Comparison of ENCODE assay signal across 15 cellular contexts in genomic region chr16:89623511-89624232, GRCh38. TPM values are rescaled to one million over a fixed set of nuclear protein-coding genes. Genes with fewer than 3 reads are reported as not detected.
DNase-seq lines count a peak whose midpoint lies in the region; ATAC-seq and TF ChIP-seq lines count a peak whose summit lies in the region.
"Had no signal": no experiment of that assay in that cellular context is flagged by ENCODE, and none has a peak within 500 bp of the region (broad histone marks: within the 10 kb centered on the region; RNA-seq: fewer than 3 reads in every experiment).

No MANE protein-coding gene starts in this region.

- no peaks in the 10 kb centered on the region for H3K36me3 ChIP-seq in testis (ENCODE audit: low read depth, missing control alignments)
- H3K36me3 ChIP-seq: thyroid gland, WERI-Rb-1 had no signal

- ATAC-seq in left lobe of liver (peak; percentile 35), GM21528 (IDR thresholded peaks at IDR 0.05; ENCODE audit: low FRiP score, unreplicated experiment) (no peak)

- intact Hi-C loops in testis (cut with DNase I; ENCODE audit: low total_unique reads) (no loop called here), posterior vena cava (cut with DNase I) (no loop called here)

- peak; percentile 35 for DNase-seq in NCI-H69 (lab: John Stamatoyannopoulos, UW)
- DNase-seq in dermis blood vessel endothelial cell = peak; percentile 70
- DNase-seq in left lobe of liver (ENCODE audit: low spot score) = no peak
- DNase-seq in testis = peak; percentile 64
- no peak for DNase-seq in dedifferentiated amniotic fluid mesenchymal stem cell (ENCODE audit: extremely low spot score)
- no peak for DNase-seq in chondrocyte (ENCODE audit: low spot score)
- DNase-seq in posterior vena cava (ENCODE audit: low spot score) = no peak
- DNase-seq: activated naive CD8-positive, alpha-beta T cell treated with anti-CD3 and anti-CD28 coated beads, Interleukin-2, amount 10 ng/mL, durations not matched to agents 7 days and 5 days; cortex of kidney; Kasumi-1; NCI-H2029; stimulated activated CD4-positive, alpha-beta T cell treated with anti-CD3 and anti-CD28 coated beads, Interleukin-12 subunit alpha, Interleukin-12 subunit beta, amount 100 ng/mL, for 4 hours; thyroid gland; WERI-Rb-1 had no signal

- H3K4me1 Mint-ChIP-seq in chondrocyte (ENCODE audit: low read depth) = peaks cover 7% of the 10 kb centered on the region

- no peak for TF ChIP-seq POLR2A in testis (IDR thresholded peaks at IDR 0.05)

- peaks cover 14% of the 10 kb centered on the region for H3K4me1 ChIP-seq in testis
- H3K4me1 ChIP-seq: thyroid gland had no signal

- H3K4me3 Mint-ChIP-seq in chondrocyte (ENCODE audit: unreplicated experiment) = no peak overlapping the region
- H3K4me3 Mint-ChIP-seq: activated naive CD8-positive, alpha-beta T cell treated with anti-CD3 and anti-CD28 coated beads, Interleukin-2, amount 10 ng/mL, durations not matched to agents 7 days and 5 days had no signal

- peaks cover 16% of the 10 kb centered on the region for H3K27me3 Mint-ChIP-seq in chondrocyte (ENCODE audit: low read depth)

- no peaks in the 10 kb centered on the region for H3K27me3 ChIP-seq in testis
- H3K27me3 ChIP-seq: thyroid gland had no signal

- no peaks in the 10 kb centered on the region for H3K36me3 Mint-ChIP-seq in chondrocyte (ENCODE audit: low read depth)
- H3K36me3 Mint-ChIP-seq: activated naive CD8-positive, alpha-beta T cell treated with anti-CD3 and anti-CD28 coated beads, Interleukin-2, amount 10 ng/mL, durations not matched to agents 7 days and 5 days had no signal

- no peaks in the 10 kb centered on the region for H3K9me3 ChIP-seq in testis
- H3K9me3 ChIP-seq: thyroid gland had no signal

- H3K9me3 Mint-ChIP-seq in chondrocyte (ENCODE audit: low read depth) = no peaks in the 10 kb centered on the region
- H3K9me3 Mint-ChIP-seq: activated naive CD8-positive, alpha-beta T cell treated with anti-CD3 and anti-CD28 coated beads, Interleukin-2, amount 10 ng/mL, durations not matched to agents 7 days and 5 days had no signal

- no peak overlapping the region for H3K4me3 ChIP-seq in testis
- H3K4me3 ChIP-seq: thyroid gland had no signal

- WGBS in testis, 2 donors = 35 to 42% methylated on average over 28 of the region's 28 CpGs

- H3K27ac ChIP-seq in testis = peak overlapping the region; percentile 11 to 79
- H3K27ac ChIP-seq: WERI-Rb-1 had no signal

- TF ChIP-seq CTCF in testis (IDR thresholded peaks at IDR 0.05) = no peak
- no peak for TF ChIP-seq CTCF in chondrocyte (IDR thresholded peaks at IDR 0.05)

- H3K27ac Mint-ChIP-seq in chondrocyte (ENCODE audit: unreplicated experiment) = no peak overlapping the region
- H3K27ac Mint-ChIP-seq: activated naive CD8-positive, alpha-beta T cell treated with anti-CD3 and anti-CD28 coated beads, Interleukin-2, amount 10 ng/mL, durations not matched to agents 7 days and 5 days had no signal

RNA-seq across cellular contexts. Expression of gene DPEP1, which starts 10.2 kb away (rescaled TPM):
- total RNA-seq in dermis blood vessel endothelial cell = 1.0 and 2.7 TPM in 2 replicates
- total RNA-seq in left lobe of liver = 0.13 TPM
- 100 to 1,000 TPM; 125 to 256 TPM for total RNA-seq in testis
- 105 TPM for polyA plus RNA-seq in testis (ENCODE audit: insufficient read depth, low read depth, low replicate concordance)
- total RNA-seq in chondrocyte = not detected in 3 replicates
- under 1 TPM in 1 of 2 donors, not detected in 1; 0.79 TPM for total RNA-seq in posterior vena cava
- total RNA-seq: activated naive CD8-positive, alpha-beta T cell treated with anti-CD3 and anti-CD28 coated beads, Interleukin-2, amount 10 ng/mL, durations not matched to agents 7 days and 5 days had no signal

RNA-seq across cellular contexts. Expression of gene CHMP1A, which starts 33.8 kb away (rescaled TPM):
- 117 and 139 TPM in 2 replicates for total RNA-seq in dermis blood vessel endothelial cell
- total RNA-seq in left lobe of liver = 34.7 TPM
- total RNA-seq in testis = 100 to 1,000 TPM; 106 to 123 TPM
- polyA plus RNA-seq in testis (ENCODE audit: insufficient read depth, low read depth, low replicate concordance) = 90.0 TPM
- 65.3 to 76.8 TPM (median 69.9 TPM) in 3 replicates for total RNA-seq in chondrocyte
- 10 to 100 TPM; 47.1 to 59.8 TPM for total RNA-seq in posterior vena cava

RNA-seq across cellular contexts. Expression of gene SPATA33, which starts 34.0 kb away (rescaled TPM):
- total RNA-seq in dermis blood vessel endothelial cell = 2.0 and 4.1 TPM in 2 replicates
- 5.2 TPM for total RNA-seq in left lobe of liver
- total RNA-seq in testis = 10 to 100 TPM; 45.8 to 85.0 TPM
- 201 TPM for polyA plus RNA-seq in testis (ENCODE audit: insufficient read depth, low read depth, low replicate concordance)
- 8.8 to 12.6 TPM (median 10.3 TPM) in 3 replicates for total RNA-seq in chondrocyte
- 1 to 10 TPM; 5.0 to 5.8 TPM for total RNA-seq in posterior vena cava

RNA-seq across cellular contexts. Expression of gene CPNE7, which starts 48.1 kb away (rescaled TPM):
- total RNA-seq in dermis blood vessel endothelial cell (0.85 and 2.6 TPM in 2 replicates), left lobe of liver (0.88 TPM), testis (10 to 100 TPM; 12.5 to 15.0 TPM), chondrocyte (15.5 to 41.7 TPM (median 16.3 TPM) in 3 replicates), posterior vena cava (under 1 TPM in 1 of 2 donors, not detected in 1; 0.71 TPM)
- 3.3 TPM for polyA plus RNA-seq in testis (ENCODE audit: insufficient read depth, low read depth, low replicate concordance)

Comparison
In these comparisons a context has a peak if more than half of its experiments do, and no peak if none do; other contexts are left out.
1. DNase-seq: peak in NCI-H69 (single experiment), dermis blood vessel endothelial cell (single experiment) and testis (single experiment); none in left lobe of liver (single experiment), dedifferentiated amniotic fluid mesenchymal stem cell (single experiment), chondrocyte (single experiment) and posterior vena cava (single experiment).
2. RNA of gene DPEP1, which starts 10.2 kb away (total RNA-seq): 125 to 256 TPM in testis; 1.0 to 2.7 TPM in dermis blood vessel endothelial cell, 0.79 TPM in posterior vena cava, 0.13 TPM in left lobe of liver (single experiment) and not detected in chondrocyte; every median in the first group is over 10 times any median in the second.